ENCODE assay signal across 14 cellular contexts in the genomic region with DNA sequence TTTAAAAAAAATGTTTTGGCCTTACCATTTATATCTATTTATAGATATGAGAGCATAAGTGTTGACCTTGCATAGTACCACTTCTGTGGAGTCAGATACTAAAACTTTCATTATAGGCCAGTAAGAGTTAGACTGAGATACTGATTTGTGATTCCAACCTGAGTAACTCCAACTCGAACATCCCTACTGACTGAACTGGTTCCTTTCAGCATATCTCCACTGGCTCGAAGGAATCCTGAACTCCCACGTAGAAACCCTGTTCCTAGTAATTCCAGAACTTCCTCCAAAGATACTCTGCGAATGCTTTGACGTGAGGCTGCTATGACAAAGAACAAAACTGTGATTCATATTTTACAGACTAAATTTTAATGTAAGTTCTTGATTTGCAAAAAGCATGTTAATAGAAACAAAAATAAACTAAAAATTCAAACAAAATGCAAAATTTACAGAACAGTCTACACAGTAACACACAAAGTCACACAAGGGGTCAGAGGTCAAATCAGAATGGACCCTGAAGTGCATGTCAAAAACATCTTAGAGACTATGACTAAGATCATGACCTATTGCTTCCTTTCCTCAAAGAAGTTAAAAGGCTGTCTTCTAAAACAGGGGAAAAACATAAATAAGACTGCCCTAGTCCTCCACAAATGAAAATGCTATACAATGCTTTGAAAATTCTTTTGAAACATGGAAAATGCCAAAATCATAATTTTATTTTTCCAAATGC. TPM values are rescaled to one million over a fixed set of nuclear protein-coding genes. Genes with fewer than 3 reads are reported as not detected.
DNase-seq lines count a peak whose midpoint lies in the region; ATAC-seq and TF ChIP-seq lines count a peak whose summit lies in the region.
"Had no signal": no experiment of that assay in that cellular context is flagged by ENCODE, and none has a peak within 500 bp of the region (broad histone marks: within the 10 kb centered on the region; RNA-seq: fewer than 3 reads in every experiment).

No MANE protein-coding gene starts in this region.

- POLR2A ChIA-PET in GM10248 (lab: Yijun Ruan, JAX), result no interaction called here

- H3K9me3 ChIP-seq in body of pancreas, result no peaks in the 10 kb centered on the region

- intact Hi-C loops in body of pancreas (cut with DNase I), result no loop called here

- CTCF ChIA-PET in GM10248 (lab: Yijun Ruan, JAX), result interaction anchor here (1.4 kb wide), 1 partner anchor 10 kb away, joined by 3 read pairs; no protein-coding TSS in a partner anchor

- 74 to 75% methylated on average over 5 of the region's 5 CpGs for WGBS in body of pancreas, 2 donors

- no peak overlapping the region for H3K27ac ChIP-seq in body of pancreas
- H3K27ac ChIP-seq: VCaP had no signal

- H3K36me3 ChIP-seq in body of pancreas (replicated peaks in 1 of 2; ENCODE audit: insufficient read depth in 1 of 2, low read depth in 2 of 2), result peaks cover 6 to 8% of the 10 kb centered on the region in 2 donors

- peak; percentile 52 for ATAC-seq in GM21529 (IDR thresholded peaks at IDR 0.05; ENCODE audit: unreplicated experiment)
- ATAC-seq in body of pancreas, result peak; percentile 24
- ATAC-seq in GM19452 (IDR thresholded peaks at IDR 0.05; ENCODE audit: unreplicated experiment), result no peak

- no peaks in the 10 kb centered on the region for H3K27me3 ChIP-seq in body of pancreas

- no peak overlapping the region for H3K4me3 ChIP-seq in body of pancreas

- DNase-seq in GM10248 (ENCODE audit: extremely low spot score) (peak; percentile 18), body of pancreas (no peak), myocyte (ENCODE audit: low read depth) (peak; percentile 3), cerebellar nuclear complex (lab: John Stamatoyannopoulos, UW) (no peak), NCI-H1105 (lab: John Stamatoyannopoulos, UW) (no peak), foreskin melanocyte (no peak)
- DNase-seq: activated naive CD8-positive, alpha-beta T cell treated with anti-CD3 and anti-CD28 coated beads, Interleukin-2, amount 10 ng/mL, durations not matched to agents 7 days and 5 days; effector memory CD4-positive, alpha-beta T cell; HFFc6; NCI-H510A; RPMI8226 had no signal

- no peak for TF ChIP-seq POLR2A in body of pancreas (IDR thresholded peaks at IDR 0.05)

- no peaks in the 10 kb centered on the region for H3K4me1 ChIP-seq in body of pancreas

- TF ChIP-seq CTCF in GM10248 (IDR thresholded peaks at IDR 0.05; ENCODE audit: control extremely low read depth, extremely low read depth, low read depth, missing control alignments) (no peak), body of pancreas (IDR thresholded peaks at IDR 0.05) (no peak)

RNA-seq across cellular contexts. Expression of gene HEATR5A, which starts 31.5 kb away (rescaled TPM):
- 10 to 100 TPM; 14.5 to 24.1 TPM for total RNA-seq in body of pancreas
- 22.4 and 31.0 TPM in 2 replicates for total RNA-seq in myocyte
- polyA plus RNA-seq in myocyte (2012), result 18.6 TPM

Comparison
In these comparisons a context has a peak if more than half of its experiments do, and no peak if none do; other contexts are left out.
1. DNase-seq: peak in GM10248 (single experiment) and myocyte (single experiment); none in body of pancreas (0 of 4), cerebellar nuclear complex (0 of 2), NCI-H1105 (single experiment) and foreskin melanocyte (single experiment).